33 cellular contexts compared by ENCODE assay signal in genomic region chr5:104890767-104891166, GRCh38.
A peak's percentile ranks its signal among the peaks of the same experiment; 100 is the strongest.
DNase-seq lines count a peak whose midpoint lies in the region; ATAC-seq, FAIRE-seq and TF ChIP-seq lines count a peak whose summit lies in the region.
"Had no signal": no experiment of that assay in that cellular context is flagged by ENCODE, and none has a peak within 500 bp of the region (broad histone marks: within the 10 kb centered on the region; RNA-seq: fewer than 3 reads in every experiment).

No MANE protein-coding gene starts in this region.

- WGBS in SK-N-SH (ENCODE audit: low lambda C conversion rate) = 4% methylated on average over 1 of the region's 1 CpG
- 7% methylated on average over 1 of the region's 1 CpG for WGBS in HepG2 (ENCODE audit: low lambda C conversion rate)

- H3K36me3 ChIP-seq in BE2C (no peaks in the 10 kb centered on the region), SK-N-SH (replicated peaks in 1 of 2; ENCODE audit: control insufficient read depth in 1 of 2, insufficient read depth in 2 of 2, low read length in 1 of 2) (no peaks in the 10 kb centered on the region), HepG2 (replicated peaks in 1 of 2; ENCODE audit: control insufficient read depth in 1 of 2, insufficient read depth in 2 of 2, low read length in 2 of 2) (no peaks in the 10 kb centered on the region)
- H3K36me3 ChIP-seq: BLaER1; BLaER1 treated with 17β-estradiol and CSF1 and Interleukin-3, amounts not matched to agents 10 nM and 100 nM had no signal

- TF ChIP-seq EP300 in SK-N-SH (IDR thresholded peaks at IDR 0.05; ENCODE audit: borderline replicate concordance in 1 of 2, low read depth in 1 of 2, low read length in 1 of 2) (peak in 1 of 2 experiments; percentile 65; a peak in 2 of 4 replicates), HepG2 (IDR thresholded peaks at IDR 0.05; ENCODE audit: low read depth in 2 of 2, low read length in 2 of 2) (no peak), HepG2 (CRISPR knock-in tag; IDR thresholded peaks at IDR 0.05; ENCODE audit: borderline replicate concordance) (no peak)

- H3K27ac ChIP-seq in SK-N-SH (ENCODE audit: low read depth in 2 of 2, low read length in 1 of 2) (peak overlapping the region in 1 of 2 experiments; percentile 84; a peak in 2 of 4 replicates), HepG2 (ENCODE audit: extremely low read length, insufficient read depth, low read length) (no peak overlapping the region)
- H3K27ac ChIP-seq: 22Rv1; A549; BLaER1; BLaER1 treated with 17β-estradiol and CSF1 and Interleukin-3, amounts not matched to agents 10 nM and 100 nM; C4-2B had no signal

- no peak overlapping the region for H3K4me2 ChIP-seq in SK-N-SH
- H3K4me2 ChIP-seq in HepG2 (ENCODE audit: low read depth, low read length) = no peak overlapping the region
- H3K4me2 ChIP-seq: A549; BLaER1; BLaER1 treated with 17β-estradiol and CSF1 and Interleukin-3, amounts not matched to agents 10 nM and 100 nM had no signal

- ATAC-seq in SK-N-SH treated with all-trans-retinoic acid at 6 μM for 48 hours (peak; percentile 82), HepG2 (no peak)
- ATAC-seq: A549; CD8-positive, alpha-beta T cell had no signal

- no peak for FAIRE-seq in HepG2 (lab: Jason Lieb, UNC)
- FAIRE-seq: A549, D721Med had no signal

- H3K79me2 ChIP-seq in SK-N-SH (ENCODE audit: insufficient read depth) = no peaks in the 10 kb centered on the region
- H3K79me2 ChIP-seq in HepG2 (ENCODE audit: insufficient read depth, low read length) = no peaks in the 10 kb centered on the region

- no peak overlapping the region for H2AFZ ChIP-seq in SK-N-SH (ENCODE audit: low read depth)
- no peak overlapping the region for H2AFZ ChIP-seq in HepG2 (ENCODE audit: low read length)

- H3K9me3 ChIP-seq in BE2C = no peaks in the 10 kb centered on the region
- H3K9me3 ChIP-seq in SK-N-SH = no peaks in the 10 kb centered on the region
- H3K9me3 ChIP-seq in HepG2 (ENCODE audit: low read length) = no peaks in the 10 kb centered on the region
- H3K9me3 ChIP-seq: A549; BLaER1; BLaER1 treated with 17β-estradiol and CSF1 and Interleukin-3, amounts not matched to agents 10 nM and 100 nM; Caco-2 had no signal

- no peaks in the 10 kb centered on the region for H3K9me2 ChIP-seq in SK-N-SH

- H3K27me3 ChIP-seq in BE2C (no peaks in the 10 kb centered on the region), SK-N-SH (ENCODE audit: insufficient read depth) (no peaks in the 10 kb centered on the region), HepG2 (ENCODE audit: control insufficient read depth in 1 of 2, insufficient read depth in 2 of 2, low read length in 2 of 2) (no peaks in the 10 kb centered on the region)
- H3K27me3 ChIP-seq: BLaER1; BLaER1 treated with 17β-estradiol and CSF1 and Interleukin-3, amounts not matched to agents 10 nM and 100 nM had no signal

- H4K20me1 ChIP-seq in SK-N-SH (ENCODE audit: insufficient read depth) (no peaks in the 10 kb centered on the region), HepG2 (ENCODE audit: insufficient read depth, low read length) (no peaks in the 10 kb centered on the region)
- H4K20me1 ChIP-seq: BLaER1; BLaER1 treated with 17β-estradiol and CSF1 and Interleukin-3, amounts not matched to agents 10 nM and 100 nM had no signal

- no TSS peak for BruUV-seq in HepG2 (replicated peaks; lab: Mats Ljungman, UMichigan)

- intact Hi-C loops in HepG2 (cut with micrococcal nuclease; ENCODE audit: unreplicated experiment) = no loop called here

- POLR2A ChIA-PET in SK-N-SH (lab: Yijun Ruan, JAX) = no interaction called here
- POLR2A ChIA-PET in HepG2 (lab: Yijun Ruan, JAX) = no interaction called here

- TF ChIP-seq RAD21 in SK-N-SH (IDR thresholded peaks at IDR 0.05; ENCODE audit: low read length) (no peak), HepG2 (CRISPR knock-in tag; IDR thresholded peaks at IDR 0.05) (no peak)

- TF ChIP-seq CTCF in BE2C (IDR thresholded peaks at IDR 0.05; ENCODE audit: low read depth, low read length) (no peak), SK-N-SH (IDR thresholded peaks at IDR 0.05) (no peak), HepG2 (CRISPR knock-in tag; IDR thresholded peaks at IDR 0.05) (no peak)

- H3K9ac ChIP-seq in SK-N-SH = no peak overlapping the region
- no peak overlapping the region for H3K9ac ChIP-seq in HepG2 (ENCODE audit: insufficient read depth, low read depth, low read length)
- H3K9ac ChIP-seq: BLaER1; BLaER1 treated with 17β-estradiol and CSF1 and Interleukin-3, amounts not matched to agents 10 nM and 100 nM had no signal

- peaks cover 4% of the 10 kb centered on the region for H3K4me1 ChIP-seq in BE2C
- H3K4me1 ChIP-seq in SK-N-SH (ENCODE audit: control insufficient read depth in 1 of 2, insufficient read depth in 2 of 2, low read depth in 1 of 2, low read length in 1 of 2) = no peaks in the 10 kb centered on the region; a peak in 1 of 4 replicates
- no peaks in the 10 kb centered on the region for H3K4me1 ChIP-seq in HepG2 (ENCODE audit: insufficient read depth, low read length)
- H3K4me1 ChIP-seq: A549; BLaER1; BLaER1 treated with 17β-estradiol and CSF1 and Interleukin-3, amounts not matched to agents 10 nM and 100 nM; Caco-2 had no signal

- CTCF ChIA-PET in SK-N-SH (lab: Yijun Ruan, JAX) (no interaction called here), HepG2 (lab: Yijun Ruan, JAX; ENCODE audit: low intra/inter-chr PET ratio, low total read pairs) (no interaction called here)

- no peaks in the 10 kb centered on the region for H3F3A ChIP-seq in SK-N-SH (replicated peaks; ENCODE audit: insufficient read depth)

- H3K4me3 ChIP-seq in BE2C (ENCODE audit: low read depth, low read length) = no peak overlapping the region
- no peak overlapping the region for H3K4me3 ChIP-seq in SK-N-SH (ENCODE audit: low read depth in 2 of 2, low read length in 1 of 2)
- no peak overlapping the region for H3K4me3 ChIP-seq in HepG2 (replicated peaks in 1 of 3; ENCODE audit: insufficient read depth in 1 of 3, low read depth in 2 of 3, low read length in 3 of 3)
- H3K4me3 ChIP-seq: A549; BLaER1; BLaER1 treated with 17β-estradiol and CSF1 and Interleukin-3, amounts not matched to agents 10 nM and 100 nM had no signal

- DNase-seq in BE2C (peak; percentile 14), SK-N-DZ (ENCODE audit: low spot score) (peak; percentile 14), SK-N-SH (peak; percentile 12), HepG2 (ENCODE audit: low spot score) (no peak), HPDE6-E6E7 (ENCODE audit: extremely low spot score) (no peak), germinal center (ENCODE audit: low spot score) (no peak), NCI-H345 treated with DMSO at 0.1 percent for 48 hours (lab: John Stamatoyannopoulos, UW; ENCODE audit: unreplicated experiment) (no peak)
- DNase-seq: 8988T; ACHN; AML-193; C1 segment of cervical spinal cord; Caco-2; Calu3; CD4-positive, alpha-beta memory T cell; CD4-positive, alpha-beta T cell; CD4-positive, CD25-positive, alpha-beta regulatory T cell; CD8-positive, alpha-beta memory T cell; CD8-positive, alpha-beta T cell; COR-L47; DMS 273 treated with DMSO at 0.1 percent for 48 hours; DMS153; DMS53; DMS79; DMS79 treated with DMSO at 0.1 percent for 48 hours; DND-41; EL had no signal

- in situ Hi-C loops in HepG2 (cut with HindIII; ENCODE audit: extremely low pct_ligation_motif_present, low pct_unique_long_range_greater_than_20kb) = no loop called here

- TF ChIP-seq POLR2A in HepG2 (IDR thresholded peaks at IDR 0.05; ENCODE audit: insufficient read depth in 1 of 2, low read depth in 2 of 2, low read length in 2 of 2) = no peak

TF ChIP-seq in SK-N-SH, 30 proteins besides CTCF, POLR2A, EP300 and RAD21:
- TF ChIP-seq POLR2AphosphoS5 (IDR thresholded peaks at IDR 0.05; ENCODE audit: low read depth, low read length) = no peak
- TF ChIP-seq RXRA (IDR thresholded peaks at IDR 0.05; ENCODE audit: borderline replicate concordance, low read depth) = no peak
- no peak for TF ChIP-seq MEF2A (IDR thresholded peaks at IDR 0.05; ENCODE audit: borderline replicate concordance, low read depth)
- TF ChIP-seq FOXJ3 (CRISPR knock-in tag; IDR thresholded peaks at IDR 0.05) = no peak
- no peak for TF ChIP-seq ELF1 (IDR thresholded peaks at IDR 0.05)

TF ChIP-seq in SK-N-SH treated with all-trans-retinoic acid at 6 μM for 48 hours, 23 proteins besides CTCF, POLR2A, EP300 and RAD21 (continues in another document):
- TF ChIP-seq TOX (CRISPR knock-in tag; IDR thresholded peaks at IDR 0.05; ENCODE audit: borderline replicate concordance) = peak; percentile 31; the same call in 1 of the 2 replicates
- no peak for TF ChIP-seq ARNTL (CRISPR knock-in tag; IDR thresholded peaks at IDR 0.05; ENCODE audit: borderline replicate concordance, low read depth)
- TF ChIP-seq ZNF8 (CRISPR knock-in tag; IDR thresholded peaks at IDR 0.05) = no peak
- peak; percentile 77; the same call in 1 of the 2 replicates for TF ChIP-seq ZFP3 (CRISPR knock-in tag; IDR thresholded peaks at IDR 0.05)
- TF ChIP-seq OSR1 (CRISPR knock-in tag; IDR thresholded peaks at IDR 0.05) = no peak
- peak; percentile 94 for TF ChIP-seq ZC3H10 (CRISPR knock-in tag; IDR thresholded peaks at IDR 0.05)

TF ChIP-seq in HepG2, 621 proteins besides CTCF, POLR2A, EP300 and RAD21 (continues in another document):
- no peak for TF ChIP-seq PLSCR1 (CRISPR knock-in tag; IDR thresholded peaks at IDR 0.05; ENCODE audit: borderline replicate concordance)
- no peak for TF ChIP-seq REXO4 (CRISPR knock-in tag; IDR thresholded peaks at IDR 0.05; ENCODE audit: borderline replicate concordance)
- TF ChIP-seq MTA1 (CRISPR knock-in tag; IDR thresholded peaks at IDR 0.05; ENCODE audit: borderline replicate concordance) = no peak
- TF ChIP-seq ZNF224 (CRISPR knock-in tag; IDR thresholded peaks at IDR 0.05) = no peak
- no peak for TF ChIP-seq FOXO4 (CRISPR knock-in tag; conservative IDR thresholded peaks at IDR 0.05)
- no peak for TF ChIP-seq SP5 (CRISPR knock-in tag; IDR thresholded peaks at IDR 0.05; ENCODE audit: borderline replicate concordance, low read depth)
- no peak for TF ChIP-seq GZF1 (CRISPR knock-in tag; IDR thresholded peaks at IDR 0.05)
- TF ChIP-seq BHLHE40 (IDR thresholded peaks at IDR 0.05; ENCODE audit: low read length) = no peak

Comparison
In these comparisons a context has a peak if more than half of its experiments do, and no peak if none do; other contexts are left out.
1. DNase-seq: peak in BE2C (single experiment), SK-N-DZ (single experiment) and SK-N-SH (single experiment); none in HepG2 (single experiment), HPDE6-E6E7 (single experiment), germinal center (single experiment) and NCI-H345 treated with DMSO at 0.1 percent for 48 hours (single experiment).